In genomic region chr1:63124666-63125191, GRCh38 we compare ENCODE assay signal across 9 cellular contexts.
DNase-seq lines count a peak whose midpoint lies in the region; ATAC-seq and TF ChIP-seq lines count a peak whose summit lies in the region.
"Had no signal": no experiment of that assay in that cellular context is flagged by ENCODE, and none has a peak within 500 bp of the region (broad histone marks: within the 10 kb centered on the region; RNA-seq: fewer than 3 reads in every experiment).

No MANE protein-coding gene starts in this region.

- H3K36me3 Mint-ChIP-seq in CD4-positive, alpha-beta memory T cell = no peaks in the 10 kb centered on the region
- H3K36me3 Mint-ChIP-seq: activated naive CD8-positive, alpha-beta T cell treated with anti-CD3 and anti-CD28 coated beads, Interleukin-2, amount 10 ng/mL, durations not matched to agents 7 days and 5 days had no signal

- H2AFZ ChIP-seq in Loucy (ENCODE audit: low read length) = no peak overlapping the region

- H3K9me3 Mint-ChIP-seq in CD4-positive, alpha-beta memory T cell = no peaks in the 10 kb centered on the region
- H3K9me3 Mint-ChIP-seq: activated naive CD8-positive, alpha-beta T cell treated with anti-CD3 and anti-CD28 coated beads, Interleukin-2, amount 10 ng/mL, durations not matched to agents 7 days and 5 days had no signal

- no peak overlapping the region for H3K9ac ChIP-seq in Loucy (ENCODE audit: low read depth, low read length, poor library complexity, severe bottlenecking)

- no peaks in the 10 kb centered on the region for H3K79me2 ChIP-seq in Loucy (ENCODE audit: insufficient read depth, low read length)

- H3K27ac Mint-ChIP-seq in CD4-positive, alpha-beta memory T cell = no peak overlapping the region
- H3K27ac Mint-ChIP-seq: activated naive CD8-positive, alpha-beta T cell treated with anti-CD3 and anti-CD28 coated beads, Interleukin-2, amount 10 ng/mL, durations not matched to agents 7 days and 5 days had no signal

- no peaks in the 10 kb centered on the region for H3F3A ChIP-seq in Loucy (ENCODE audit: low read depth)

- peak; percentile 91 for ATAC-seq in GM21723 (IDR thresholded peaks at IDR 0.05; ENCODE audit: unreplicated experiment)

- no peaks in the 10 kb centered on the region for H3K9me3 ChIP-seq in Loucy (ENCODE audit: insufficient read depth, low read depth, low read length)
- H3K9me3 ChIP-seq in CD4-positive, alpha-beta memory T cell (ENCODE audit: control insufficient read depth in 1 of 2, low read length in 2 of 2) = no peaks in the 10 kb centered on the region

- POLR2A ChIA-PET in CD4-positive, alpha-beta memory T cell (lab: Charles Lee; ENCODE audit: partially characterized antibody) = no interaction called here

- H3K4me1 ChIP-seq in Loucy (ENCODE audit: insufficient read depth, low read length, poor library complexity, severe bottlenecking) = no peaks in the 10 kb centered on the region
- H3K4me1 ChIP-seq in CD4-positive, alpha-beta memory T cell (ENCODE audit: insufficient read depth, low read length) = no peaks in the 10 kb centered on the region

- CTCF ChIA-PET in CD4-positive, alpha-beta memory T cell (lab: Charles Lee; ENCODE audit: partially characterized antibody) = no interaction called here

- DNase-seq in EH (ENCODE audit: low read depth) (peak; percentile 86), foreskin fibroblast (peak; percentile 73 to 81), HK-2 (ENCODE audit: unreplicated experiment) (no peak), GM19238 (ENCODE audit: insufficient read length, low spot score) (no peak)
- DNase-seq in CD4-positive, alpha-beta memory T cell = no peak
- DNase-seq in activated naive CD4-positive, alpha-beta T cell treated with Interleukin-2 at 50 U/mL for 16 hours = no peak
- DNase-seq: activated naive CD8-positive, alpha-beta T cell treated with anti-CD3 and anti-CD28 coated beads, Interleukin-2, amount 10 ng/mL, durations not matched to agents 7 days and 5 days had no signal

- TF ChIP-seq CTCF in Loucy (conservative IDR thresholded peaks at IDR 0.05; ENCODE audit: low read length) (no peak), foreskin fibroblast (IDR thresholded peaks at IDR 0.05; ENCODE audit: low read depth, low read length) (no peak)

- H3K9me2 ChIP-seq in Loucy (replicated peaks; ENCODE audit: low read depth, low read length) = no peaks in the 10 kb centered on the region

- peaks cover 0 to 4% (median 0%) of the 10 kb centered on the region in 4 donors for H3K4me1 Mint-ChIP-seq in CD4-positive, alpha-beta memory T cell
- H3K4me1 Mint-ChIP-seq: activated naive CD8-positive, alpha-beta T cell treated with anti-CD3 and anti-CD28 coated beads, Interleukin-2, amount 10 ng/mL, durations not matched to agents 7 days and 5 days had no signal

- no peak overlapping the region for H3K4me3 ChIP-seq in Loucy (ENCODE audit: low read length, poor library complexity, severe bottlenecking)
- no peak overlapping the region for H3K4me3 ChIP-seq in foreskin fibroblast (ENCODE audit: low read depth in 1 of 2, low read length in 2 of 2)
- H3K4me3 ChIP-seq in CD4-positive, alpha-beta memory T cell (ENCODE audit: low read length in 2 of 2) = no peak overlapping the region

- intact Hi-C loops in CD4-positive, alpha-beta memory T cell (cut with micrococcal nuclease) = no loop called here

- no peaks in the 10 kb centered on the region for H3K36me3 ChIP-seq in Loucy (ENCODE audit: insufficient read depth, low read length)
- no peaks in the 10 kb centered on the region for H3K36me3 ChIP-seq in CD4-positive, alpha-beta memory T cell (ENCODE audit: insufficient read depth, low read length)

- H4K20me1 ChIP-seq in Loucy (ENCODE audit: insufficient read depth, low read length, poor library complexity, severe bottlenecking) = no peaks in the 10 kb centered on the region

- H3K27ac ChIP-seq in CD4-positive, alpha-beta memory T cell (ENCODE audit: low read depth, low read length) = no peak overlapping the region

- no peaks in the 10 kb centered on the region for H3K27me3 ChIP-seq in Loucy (ENCODE audit: insufficient read depth, low read length, poor library complexity, severe bottlenecking)
- H3K27me3 ChIP-seq in CD4-positive, alpha-beta memory T cell (ENCODE audit: insufficient read depth, low read length) = no peaks in the 10 kb centered on the region

- H3K4me3 Mint-ChIP-seq in CD4-positive, alpha-beta memory T cell = no peak overlapping the region
- H3K4me3 Mint-ChIP-seq: activated naive CD8-positive, alpha-beta T cell treated with anti-CD3 and anti-CD28 coated beads, Interleukin-2, amount 10 ng/mL, durations not matched to agents 7 days and 5 days had no signal

- H3K27me3 Mint-ChIP-seq in CD4-positive, alpha-beta memory T cell = peaks cover 4 to 8% of the 10 kb centered on the region in 2 donors

- H3K4me2 ChIP-seq in Loucy (ENCODE audit: low read depth, low read length, poor library complexity, severe bottlenecking) = peak overlapping the region; percentile 12

Comparison
In these comparisons a context has a peak if more than half of its experiments do, and no peak if none do; other contexts are left out.
1. DNase-seq: peak in EH (single experiment) and foreskin fibroblast (2 of 2); none in CD4-positive, alpha-beta memory T cell (0 of 5), HK-2 (single experiment), GM19238 (single experiment) and activated naive CD4-positive, alpha-beta T cell treated with Interleukin-2 at 50 U/mL for 16 hours (single experiment).